ENCODE assay signal across 10 cellular contexts in genomic region chr1:37498872-37499617, GRCh38. TPM values are rescaled to one million over a fixed set of nuclear protein-coding genes. Genes with fewer than 3 reads are reported as not detected.
A peak's percentile ranks its signal among the peaks of the same experiment; 100 is the strongest.
DNase-seq lines count a peak whose midpoint lies in the region; ATAC-seq, FAIRE-seq and TF ChIP-seq lines count a peak whose summit lies in the region.
"Had no signal": no experiment of that assay in that cellular context is flagged by ENCODE, and none has a peak within 500 bp of the region (broad histone marks: within the 10 kb centered on the region; RNA-seq: fewer than 3 reads in every experiment).

No MANE protein-coding gene starts in this region.

- H3K27me3 ChIP-seq in right lobe of liver (no peaks in the 10 kb centered on the region), HepG2 (ENCODE audit: control insufficient read depth in 1 of 2, insufficient read depth in 2 of 2, low read length in 2 of 2) (no peaks in the 10 kb centered on the region), dorsolateral prefrontal cortex (no peaks in the 10 kb centered on the region)
- H3K27me3 ChIP-seq: BLaER1 had no signal

- H3K4me3 ChIP-seq in right lobe of liver (no peak overlapping the region), HepG2 (replicated peaks in 1 of 3; ENCODE audit: insufficient read depth in 1 of 3, low read depth in 2 of 3, low read length in 3 of 3) (no peak overlapping the region), dorsolateral prefrontal cortex (no peak overlapping the region)
- H3K4me3 ChIP-seq: BLaER1, SK-N-MC had no signal

- H3K9me3 Mint-ChIP-seq in brain, result no peaks in the 10 kb centered on the region

- CTCF ChIA-PET in HepG2 (lab: Yijun Ruan, JAX; ENCODE audit: low intra/inter-chr PET ratio, low total read pairs), result no interaction called here

- no peak for TF ChIP-seq EP300 in HepG2 (IDR thresholded peaks at IDR 0.05; ENCODE audit: low read depth in 2 of 2, low read length in 2 of 2)
- TF ChIP-seq EP300 in HepG2 (CRISPR knock-in tag; IDR thresholded peaks at IDR 0.05; ENCODE audit: borderline replicate concordance), result no peak

- ATAC-seq in right lobe of liver (peak; percentile 78 to 87 (median 84)), HepG2 (no peak), left colon (peak; percentile 87), HG03342 (IDR thresholded peaks at IDR 0.05; ENCODE audit: unreplicated experiment) (no peak), HG02870 (IDR thresholded peaks at IDR 0.05; ENCODE audit: unreplicated experiment) (no peak)

- no peaks in the 10 kb centered on the region for H3K9me3 ChIP-seq in right lobe of liver
- no peaks in the 10 kb centered on the region for H3K9me3 ChIP-seq in HepG2 (ENCODE audit: low read length)
- H3K9me3 ChIP-seq: BLaER1 had no signal

- peaks cover 10% of the 10 kb centered on the region for H3K4me1 Mint-ChIP-seq in brain

- H3K27ac Mint-ChIP-seq in brain, result peak overlapping the region in 4 of 5 experiments; percentile 25 to 86 (median 37)

- in situ Hi-C loops in HepG2 (cut with HindIII; ENCODE audit: extremely low pct_ligation_motif_present, low pct_unique_long_range_greater_than_20kb), result no loop called here

- TF ChIP-seq CTCF in right lobe of liver (IDR thresholded peaks at IDR 0.05) (no peak), HepG2 (CRISPR knock-in tag; IDR thresholded peaks at IDR 0.05) (no peak), brain (conservative IDR thresholded peaks at IDR 0.05) (no peak), dorsolateral prefrontal cortex (IDR thresholded peaks at IDR 0.05 in 54 of 56, conservative IDR thresholded peaks at IDR 0.05 in 2 of 56; ENCODE audit: low read depth in 1 of 56, partially characterized antibody in 56 of 56) (no peak)

- H3K36me3 Mint-ChIP-seq in brain, result peaks cover 49% of the 10 kb centered on the region

- H3K4me1 ChIP-seq in right lobe of liver (peaks cover 0 to 24% (median 4%) of the 10 kb centered on the region in 4 donors), HepG2 (ENCODE audit: insufficient read depth, low read length) (peaks cover 25% of the 10 kb centered on the region)
- H3K4me1 ChIP-seq: BLaER1 had no signal

- H2AFZ ChIP-seq in HepG2 (ENCODE audit: low read length), result no peak overlapping the region

- BruUV-seq in HepG2 (replicated peaks; lab: Mats Ljungman, UMichigan), result no TSS peak

- H3K27ac ChIP-seq in right lobe of liver, result peak overlapping the region in 1 of 3 donors; percentile 12
- H3K27ac ChIP-seq in HepG2 (ENCODE audit: extremely low read length, insufficient read depth, low read length), result no peak overlapping the region
- peak overlapping the region in 2 of 59 donors; percentile 12 to 39 for H3K27ac ChIP-seq in dorsolateral prefrontal cortex
- H3K27ac ChIP-seq: BLaER1, SK-N-MC had no signal

- no peaks in the 10 kb centered on the region for H3K79me2 ChIP-seq in HepG2 (ENCODE audit: insufficient read depth, low read length)

- intact Hi-C loops in right lobe of liver (cut with DNase I), result no loop called here
- intact Hi-C loops in HepG2 (cut with micrococcal nuclease; ENCODE audit: unreplicated experiment), result no loop called here
- intact Hi-C loops in left colon (cut with DNase I, micrococcal nuclease), result no loop called here
- intact Hi-C loops in dorsolateral prefrontal cortex (cut with DNase I), result no loop called here

- peaks cover 0 to 26% (median 6%) of the 10 kb centered on the region in 4 donors for H3K36me3 ChIP-seq in right lobe of liver
- H3K36me3 ChIP-seq in HepG2 (replicated peaks in 1 of 2; ENCODE audit: control insufficient read depth in 1 of 2, insufficient read depth in 2 of 2, low read length in 2 of 2), result peaks cover 15 to 56% of the 10 kb centered on the region in 2 experiments; a peak in 4 of 5 replicates

- no peak for TF ChIP-seq POLR2A in right lobe of liver (IDR thresholded peaks at IDR 0.05)
- TF ChIP-seq POLR2A in HepG2 (IDR thresholded peaks at IDR 0.05; ENCODE audit: insufficient read depth in 1 of 2, low read depth in 2 of 2, low read length in 2 of 2), result no peak

- TF ChIP-seq RAD21 in HepG2 (CRISPR knock-in tag; IDR thresholded peaks at IDR 0.05), result no peak

- H3K27me3 Mint-ChIP-seq in brain, result no peaks in the 10 kb centered on the region

- H4K20me1 ChIP-seq in HepG2 (ENCODE audit: insufficient read depth, low read length), result no peaks in the 10 kb centered on the region

- POLR2A ChIA-PET in HepG2 (lab: Yijun Ruan, JAX), result no interaction called here

- no peak overlapping the region for H3K4me2 ChIP-seq in HepG2 (ENCODE audit: low read depth, low read length)
- H3K4me2 ChIP-seq: BLaER1 had no signal

- no peak overlapping the region for H3K9ac ChIP-seq in HepG2 (ENCODE audit: insufficient read depth, low read depth, low read length)
- H3K9ac ChIP-seq: BLaER1 had no signal

- 63% methylated on average over 4 of the region's 4 CpGs for WGBS in right lobe of liver (ENCODE audit: insufficient coverage, low coverage, low lambda C conversion rate, missing lambda C conversion rate)
- WGBS in HepG2 (ENCODE audit: low lambda C conversion rate), result 94% methylated on average over 4 of the region's 4 CpGs

- no peak for FAIRE-seq in HepG2 (lab: Jason Lieb, UNC)

- H3K4me3 Mint-ChIP-seq in brain, result no peak overlapping the region

- DNase-seq in right lobe of liver (peak in 1 of 3 donors; percentile 56), HepG2 (ENCODE audit: low spot score) (no peak), left colon (peak; percentile 26 to 75), iPS-NIHi11 (ENCODE audit: low spot score) (no peak), dorsolateral prefrontal cortex (no peak)

RNA-seq across cellular contexts. Expression of gene MEAF6, which starts 15.5 kb away (rescaled TPM):
- total RNA-seq in right lobe of liver, result 10 to 100 TPM; 12.9 to 55.9 (median 32.8) TPM
- 45.6 and 67.6 TPM in 2 replicates for total RNA-seq in HepG2 (2016; rRNA removed; fragmentation: Illumina TruSeq; extraction: Trizol)
- 19.8 and 20.4 TPM in 2 replicates for total RNA-seq in HepG2 (2016; cell fraction: cytosol; rRNA removed; fragmentation: Illumina TruSeq; extraction: Trizol; ENCODE audit: low read depth)
- 47.7 and 62.7 TPM in 2 replicates for total RNA-seq in HepG2 (2016; cell fraction: insoluble cytoplasmic fraction; rRNA removed; fragmentation: Illumina TruSeq; extraction: Trizol)
- 37.7 and 38.7 TPM in 2 replicates for total RNA-seq in HepG2 (2016; cell fraction: membrane; rRNA removed; fragmentation: Illumina TruSeq; extraction: Trizol)
- 28.0 and 36.7 TPM in 2 replicates for total RNA-seq in HepG2 (2016; cell fraction: nucleus; rRNA removed; fragmentation: Illumina TruSeq; extraction: Trizol)
- polyA plus RNA-seq in HepG2 (2011; rRNA removed), result 24.6 and 29.5 TPM in 2 replicates
- polyA plus RNA-seq in HepG2 (2011; cell fraction: cytosol; rRNA removed), result 16.3 and 30.1 TPM in 2 replicates
- 17.5 and 23.0 TPM in 2 replicates for polyA plus RNA-seq in HepG2 (2011; cell fraction: nucleus; rRNA removed)
- polyA plus RNA-seq in HepG2 (2012), result 26.8 and 30.1 TPM in 2 replicates
- 19.7 and 22.4 TPM in 2 replicates for polyA plus RNA-seq in HepG2 (2016; cell fraction: cytosol; fragmentation: Illumina TruSeq; extraction: Trizol; ENCODE audit: low read depth)
- 79.9 and 89.9 TPM in 2 replicates for polyA plus RNA-seq in HepG2 (2016; cell fraction: insoluble cytoplasmic fraction; fragmentation: Illumina TruSeq; extraction: Trizol; ENCODE audit: low read depth)
- polyA plus RNA-seq in HepG2 (2016; cell fraction: membrane; fragmentation: Illumina TruSeq; extraction: Trizol; ENCODE audit: low read depth), result 34.2 and 35.5 TPM in 2 replicates
- 43.7 and 52.2 TPM in 2 replicates for polyA plus RNA-seq in HepG2 (2016; cell fraction: nucleus; fragmentation: Illumina TruSeq; extraction: Trizol; ENCODE audit: insufficient read depth, low read depth)
- 5.8 and 11.9 TPM in 2 replicates for polyA minus RNA-seq in HepG2 (2011; rRNA and poly(A)+ RNA removed; ENCODE audit: low replicate concordance)
- 13.2 and 14.9 TPM in 2 replicates for polyA minus RNA-seq in HepG2 (2011; cell fraction: cytosol; rRNA and poly(A)+ RNA removed)
- 37.2 and 43.1 TPM in 2 replicates for polyA minus RNA-seq in HepG2 (2011; cell fraction: nucleus; rRNA and poly(A)+ RNA removed)
- 129 TPM for polyA plus RNA-seq in brain (ENCODE audit: insufficient read depth, low read depth, low replicate concordance)
- total RNA-seq in left colon, result 10 to 100 TPM; 38.1 to 41.4 TPM
- total RNA-seq in dorsolateral prefrontal cortex, result 100 to 1,000 TPM in 57 of 120 experiments, 10 to 100 TPM in 63; 44.2 to 132 (median 98.7) TPM

RNA-seq across cellular contexts. Expression of gene ZC3H12A, which starts 24.7 kb away (rescaled TPM):
- 10 to 100 TPM in 3 of 6 experiments, 1 to 10 TPM in 3; 2.7 to 21.9 (median 8.3) TPM for total RNA-seq in right lobe of liver
- 4.2 and 6.8 TPM in 2 replicates for total RNA-seq in HepG2 (2016; rRNA removed; fragmentation: Illumina TruSeq; extraction: Trizol)
- 1.2 and 1.8 TPM in 2 replicates for total RNA-seq in HepG2 (2016; cell fraction: cytosol; rRNA removed; fragmentation: Illumina TruSeq; extraction: Trizol; ENCODE audit: low read depth)
- total RNA-seq in HepG2 (2016; cell fraction: insoluble cytoplasmic fraction; rRNA removed; fragmentation: Illumina TruSeq; extraction: Trizol), result 3.9 and 5.9 TPM in 2 replicates
- 2.6 and 3.2 TPM in 2 replicates for total RNA-seq in HepG2 (2016; cell fraction: membrane; rRNA removed; fragmentation: Illumina TruSeq; extraction: Trizol)
- total RNA-seq in HepG2 (2016; cell fraction: nucleus; rRNA removed; fragmentation: Illumina TruSeq; extraction: Trizol), result 8.0 and 8.9 TPM in 2 replicates
- polyA plus RNA-seq in HepG2 (2011; rRNA removed), result 13.3 and 21.1 TPM in 2 replicates
- polyA plus RNA-seq in HepG2 (2011; cell fraction: cytosol; rRNA removed), result 11.9 and 13.7 TPM in 2 replicates
- 45.8 and 63.2 TPM in 2 replicates for polyA plus RNA-seq in HepG2 (2011; cell fraction: nucleus; rRNA removed)
- polyA plus RNA-seq in HepG2 (2012), result 3.7 and 6.2 TPM in 2 replicates
- polyA plus RNA-seq in HepG2 (2016; cell fraction: cytosol; fragmentation: Illumina TruSeq; extraction: Trizol; ENCODE audit: low read depth), result 0.97 and 1.0 TPM in 2 replicates
- 5.6 and 5.9 TPM in 2 replicates for polyA plus RNA-seq in HepG2 (2016; cell fraction: insoluble cytoplasmic fraction; fragmentation: Illumina TruSeq; extraction: Trizol; ENCODE audit: low read depth)
- polyA plus RNA-seq in HepG2 (2016; cell fraction: membrane; fragmentation: Illumina TruSeq; extraction: Trizol; ENCODE audit: low read depth), result 2.2 and 2.6 TPM in 2 replicates
- 17.0 and 18.8 TPM in 2 replicates for polyA plus RNA-seq in HepG2 (2016; cell fraction: nucleus; fragmentation: Illumina TruSeq; extraction: Trizol; ENCODE audit: insufficient read depth, low read depth)
- 12.1 and 39.9 TPM in 2 replicates for polyA minus RNA-seq in HepG2 (2011; rRNA and poly(A)+ RNA removed; ENCODE audit: low replicate concordance)
- polyA minus RNA-seq in HepG2 (2011; cell fraction: cytosol; rRNA and poly(A)+ RNA removed), result 5.1 and 5.8 TPM in 2 replicates
- 8.0 and 14.0 TPM in 2 replicates for polyA minus RNA-seq in HepG2 (2011; cell fraction: nucleus; rRNA and poly(A)+ RNA removed)
- 0.27 TPM for polyA plus RNA-seq in brain (ENCODE audit: insufficient read depth, low read depth, low replicate concordance)
- total RNA-seq in left colon, result 10 to 100 TPM; 24.0 to 61.6 TPM
- total RNA-seq in dorsolateral prefrontal cortex, result 1 to 10 TPM in 96 of 120 experiments, under 1 TPM in 24; 0.46 to 7.2 (median 1.7) TPM

RNA-seq across cellular contexts. Expression of gene SNIP1, which starts 55.0 kb away (rescaled TPM):
- total RNA-seq in right lobe of liver (10 to 100 TPM in 2 of 6 experiments, 1 to 10 TPM in 4; 6.2 to 10.6 (median 8.8) TPM), HepG2 (2016; rRNA removed; fragmentation: Illumina TruSeq; extraction: Trizol) (10.9 and 11.2 TPM in 2 replicates), left colon (10 to 100 TPM; 15.1 to 15.9 TPM), dorsolateral prefrontal cortex (10 to 100 TPM in 118 of 120 experiments, 1 to 10 TPM in 2; 8.4 to 24.4 (median 16.7) TPM)
- total RNA-seq in HepG2 (2016; cell fraction: cytosol; rRNA removed; fragmentation: Illumina TruSeq; extraction: Trizol; ENCODE audit: low read depth), result 0.71 and 1.1 TPM in 2 replicates
- total RNA-seq in HepG2 (2016; cell fraction: insoluble cytoplasmic fraction; rRNA removed; fragmentation: Illumina TruSeq; extraction: Trizol), result 9.9 and 10.7 TPM in 2 replicates
- 3.6 and 4.2 TPM in 2 replicates for total RNA-seq in HepG2 (2016; cell fraction: membrane; rRNA removed; fragmentation: Illumina TruSeq; extraction: Trizol)
- total RNA-seq in HepG2 (2016; cell fraction: nucleus; rRNA removed; fragmentation: Illumina TruSeq; extraction: Trizol), result 11.2 and 16.1 TPM in 2 replicates
- polyA plus RNA-seq in HepG2 (2011; rRNA removed) (5.5 and 6.2 TPM in 2 replicates), brain (ENCODE audit: insufficient read depth, low read depth, low replicate concordance) (8.5 TPM)
- 4.2 and 4.9 TPM in 2 replicates for polyA plus RNA-seq in HepG2 (2011; cell fraction: cytosol; rRNA removed)
- 8.6 and 12.5 TPM in 2 replicates for polyA plus RNA-seq in HepG2 (2011; cell fraction: nucleus; rRNA removed)
- polyA plus RNA-seq in HepG2 (2012), result 5.8 and 6.5 TPM in 2 replicates
- polyA plus RNA-seq in HepG2 (2016; cell fraction: cytosol; fragmentation: Illumina TruSeq; extraction: Trizol; ENCODE audit: low read depth), result 0.38 and 0.57 TPM in 2 replicates
- 12.0 and 14.1 TPM in 2 replicates for polyA plus RNA-seq in HepG2 (2016; cell fraction: insoluble cytoplasmic fraction; fragmentation: Illumina TruSeq; extraction: Trizol; ENCODE audit: low read depth)
- 1.2 and 1.6 TPM in 2 replicates for polyA plus RNA-seq in HepG2 (2016; cell fraction: membrane; fragmentation: Illumina TruSeq; extraction: Trizol; ENCODE audit: low read depth)
- polyA plus RNA-seq in HepG2 (2016; cell fraction: nucleus; fragmentation: Illumina TruSeq; extraction: Trizol; ENCODE audit: insufficient read depth, low read depth), result 13.5 and 14.6 TPM in 2 replicates
- 4.4 and 8.2 TPM in 2 replicates for polyA minus RNA-seq in HepG2 (2011; rRNA and poly(A)+ RNA removed; ENCODE audit: low replicate concordance)
- 6.9 and 7.6 TPM in 2 replicates for polyA minus RNA-seq in HepG2 (2011; cell fraction: cytosol; rRNA and poly(A)+ RNA removed)
- polyA minus RNA-seq in HepG2 (2011; cell fraction: nucleus; rRNA and poly(A)+ RNA removed), result 21.8 and 22.1 TPM in 2 replicates

RNA-seq across cellular contexts. Expression of gene DNALI1, which starts 57.7 kb away (rescaled TPM):
- total RNA-seq in right lobe of liver (10 to 100 TPM in 1 of 6 experiments, 1 to 10 TPM in 5; 4.1 to 13.6 (median 7.3) TPM), HepG2 (2016; rRNA removed; fragmentation: Illumina TruSeq; extraction: Trizol) (0.42 and 0.52 TPM in 2 replicates), left colon (1 to 10 TPM; 3.7 to 4.5 TPM), dorsolateral prefrontal cortex (10 to 100 TPM in 116 of 120 experiments, 1 to 10 TPM in 4; 8.9 to 29.1 (median 17.0) TPM)
- total RNA-seq in HepG2 (2016; cell fraction: cytosol; rRNA removed; fragmentation: Illumina TruSeq; extraction: Trizol; ENCODE audit: low read depth), result not detected in 2 replicates
- total RNA-seq in HepG2 (2016; cell fraction: insoluble cytoplasmic fraction; rRNA removed; fragmentation: Illumina TruSeq; extraction: Trizol), result 0.24 and 0.62 TPM in 2 replicates
- total RNA-seq in HepG2 (2016; cell fraction: membrane; rRNA removed; fragmentation: Illumina TruSeq; extraction: Trizol), result 0.14 and 0.28 TPM in 2 replicates
- 0.47 TPM in 1 of 2 replicates, not detected in the other for total RNA-seq in HepG2 (2016; cell fraction: nucleus; rRNA removed; fragmentation: Illumina TruSeq; extraction: Trizol)
- polyA plus RNA-seq in HepG2 (2011; rRNA removed) (0.70 and 0.93 TPM in 2 replicates), brain (ENCODE audit: insufficient read depth, low read depth, low replicate concordance) (57.5 TPM)
- 0.31 and 0.53 TPM in 2 replicates for polyA plus RNA-seq in HepG2 (2011; cell fraction: cytosol; rRNA removed)
- 2.0 and 2.8 TPM in 2 replicates for polyA plus RNA-seq in HepG2 (2011; cell fraction: nucleus; rRNA removed)
- 1.1 and 2.8 TPM in 2 replicates for polyA plus RNA-seq in HepG2 (2012)
- 0.09 and 0.32 TPM in 2 replicates for polyA plus RNA-seq in HepG2 (2016; cell fraction: cytosol; fragmentation: Illumina TruSeq; extraction: Trizol; ENCODE audit: low read depth)
- 0.59 and 0.83 TPM in 2 replicates for polyA plus RNA-seq in HepG2 (2016; cell fraction: insoluble cytoplasmic fraction; fragmentation: Illumina TruSeq; extraction: Trizol; ENCODE audit: low read depth)
- 0.06 and 0.19 TPM in 2 replicates for polyA plus RNA-seq in HepG2 (2016; cell fraction: membrane; fragmentation: Illumina TruSeq; extraction: Trizol; ENCODE audit: low read depth)
- polyA plus RNA-seq in HepG2 (2016; cell fraction: nucleus; fragmentation: Illumina TruSeq; extraction: Trizol; ENCODE audit: insufficient read depth, low read depth), result 0.29 and 0.63 TPM in 2 replicates
- polyA minus RNA-seq in HepG2 (2011; rRNA and poly(A)+ RNA removed; ENCODE audit: low replicate concordance), result 1.0 TPM in 1 of 2 replicates, not detected in the other
- not detected in 2 replicates for polyA minus RNA-seq in HepG2 (2011; cell fraction: cytosol; rRNA and poly(A)+ RNA removed)
- 0.64 and 0.99 TPM in 2 replicates for polyA minus RNA-seq in HepG2 (2011; cell fraction: nucleus; rRNA and poly(A)+ RNA removed)

Comparison
In these comparisons a context has a peak if more than half of its experiments do, and no peak if none do; other contexts are left out.
1. ATAC-seq: peak in right lobe of liver (4 of 4) and left colon (single experiment); none in HepG2 (single experiment), HG03342 (single experiment) and HG02870 (single experiment).
2. DNase-seq: peak in left colon (2 of 2); none in HepG2 (single experiment), iPS-NIHi11 (single experiment) and dorsolateral prefrontal cortex (0 of 10).